In the genomic region with DNA sequence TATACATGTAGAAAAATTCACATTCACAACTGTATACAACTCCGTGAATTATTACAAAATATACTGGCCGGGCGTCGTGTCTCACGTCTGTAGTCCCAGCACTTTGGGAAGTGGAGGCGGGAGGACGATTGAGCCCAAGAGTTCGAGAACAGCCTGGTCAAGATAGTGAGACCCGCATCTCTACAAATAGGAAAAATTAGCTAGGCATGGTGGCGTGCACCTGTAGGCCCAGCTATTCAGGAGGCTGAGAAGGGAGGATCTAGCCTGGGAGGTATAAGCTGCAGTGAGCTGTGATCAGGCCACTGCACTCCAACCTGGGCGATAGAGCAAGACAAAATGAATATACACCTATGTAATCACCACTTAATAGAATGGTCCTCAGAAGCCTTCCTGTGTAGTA, we compare ENCODE assay signal across 9 cellular contexts. TPM values are rescaled to one million over a fixed set of nuclear protein-coding genes. Genes with fewer than 3 reads are reported as not detected.
DNase-seq lines count a peak whose midpoint lies in the region; ATAC-seq and TF ChIP-seq lines count a peak whose summit lies in the region.
"Had no signal": no experiment of that assay in that cellular context is flagged by ENCODE, and none has a peak within 500 bp of the region (broad histone marks: within the 10 kb centered on the region; RNA-seq: fewer than 3 reads in every experiment).

No MANE protein-coding gene starts in this region.

- peak overlapping the region in 1 of 2 donors; percentile 81 for H3K4me3 ChIP-seq in CD4-positive, alpha-beta memory T cell (ENCODE audit: low read length in 2 of 2)
- H3K4me3 ChIP-seq in astrocyte of the spinal cord (ENCODE audit: low read depth, low read length) = peak overlapping the region; percentile 98

- H3K36me3 Mint-ChIP-seq in CD4-positive, alpha-beta memory T cell = peaks cover 4 to 24% of the 10 kb centered on the region in 2 donors
- H3K36me3 Mint-ChIP-seq in naive B cell = no peaks in the 10 kb centered on the region

- TF ChIP-seq POLR2A in GM18505 (IDR thresholded peaks at IDR 0.05; ENCODE audit: borderline replicate concordance, extremely low read depth, insufficient read depth, insufficient read length) = no peak

- H3K4me1 Mint-ChIP-seq in CD4-positive, alpha-beta memory T cell = peaks cover 11 to 32% (median 19%) of the 10 kb centered on the region in 4 donors
- H3K4me1 Mint-ChIP-seq in naive B cell = peaks cover 14 to 26% (median 22%) of the 10 kb centered on the region in 3 donors

- no peak for TF ChIP-seq CTCF in astrocyte of the spinal cord (IDR thresholded peaks at IDR 0.05; ENCODE audit: low read depth, low read length)

- in situ Hi-C loops in astrocyte of the spinal cord (cut with HindIII; ENCODE audit: low sequenced_read_pairs) = no loop called here

- H3K4me1 ChIP-seq in CD4-positive, alpha-beta memory T cell (ENCODE audit: insufficient read depth, low read length) = peaks cover 13% of the 10 kb centered on the region

- H3K27ac Mint-ChIP-seq in CD4-positive, alpha-beta memory T cell = peak overlapping the region in 1 of 7 donors; percentile 37
- peak overlapping the region in 1 of 6 donors; percentile 20 for H3K27ac Mint-ChIP-seq in naive B cell

- H3K9me3 ChIP-seq in CD4-positive, alpha-beta memory T cell (ENCODE audit: control insufficient read depth in 1 of 2, low read length in 2 of 2) = no peaks in the 10 kb centered on the region
- H3K9me3 ChIP-seq in KOPT-K1 (ENCODE audit: insufficient read depth, low read length, poor library complexity, severe bottlenecking) = no peaks in the 10 kb centered on the region

- no peaks in the 10 kb centered on the region for H3K27me3 Mint-ChIP-seq in CD4-positive, alpha-beta memory T cell
- H3K27me3 Mint-ChIP-seq in naive B cell = no peaks in the 10 kb centered on the region

- no peak for DNase-seq in CD4-positive, alpha-beta memory T cell
- DNase-seq in astrocyte of the spinal cord (ENCODE audit: low read depth, low spot score) = no peak
- no peak for DNase-seq in naive B cell
- DNase-seq in activated gamma-delta T cell treated with Interleukin-2 at 50 U/mL for 16 hours = no peak
- DNase-seq in stimulated activated CD4-positive, alpha-beta T cell treated with anti-CD3 and anti-CD28 coated beads, Interleukin-2, amount 100 ng/mL, for 24 hours = no peak
- DNase-seq: stimulated activated CD4-positive, alpha-beta T cell treated with anti-CD3 and anti-CD28 coated beads, Interleukin-4, amount 100 ng/mL, for 4 hours had no signal

- ATAC-seq in naive B cell (ENCODE audit: low read depth in 2 of 2) (no peak), HG03139 (IDR thresholded peaks at IDR 0.05; ENCODE audit: unreplicated experiment) (no peak), GM18505 (IDR thresholded peaks at IDR 0.05; ENCODE audit: unreplicated experiment) (no peak)

- POLR2A ChIA-PET in CD4-positive, alpha-beta memory T cell (lab: Charles Lee; ENCODE audit: partially characterized antibody) = interaction anchor here (2.2 to 2.5 kb wide), 2 partner anchors 48 to 61 kb away, joined by 8 to 24 read pairs; no protein-coding TSS in a partner anchor

- H3K9me3 Mint-ChIP-seq in CD4-positive, alpha-beta memory T cell = no peaks in the 10 kb centered on the region
- no peaks in the 10 kb centered on the region for H3K9me3 Mint-ChIP-seq in naive B cell

- CTCF ChIA-PET in CD4-positive, alpha-beta memory T cell (lab: Charles Lee; ENCODE audit: partially characterized antibody) = no interaction called here

- peaks cover 9% of the 10 kb centered on the region for H3K36me3 ChIP-seq in CD4-positive, alpha-beta memory T cell (ENCODE audit: insufficient read depth, low read length)
- peaks cover 42% of the 10 kb centered on the region for H3K36me3 ChIP-seq in KOPT-K1 (ENCODE audit: insufficient read depth, low read length)

- intact Hi-C loops in CD4-positive, alpha-beta memory T cell (cut with micrococcal nuclease) = loop anchor here (10.0 kb wide), 1 partner anchor 639 kb away; a partner anchor contains a TSS

- no peak overlapping the region for H3K27ac ChIP-seq in CD4-positive, alpha-beta memory T cell (ENCODE audit: low read depth, low read length)
- peak overlapping the region; percentile 92 for H3K27ac ChIP-seq in KOPT-K1 (ENCODE audit: low read depth, low read length, poor library complexity, severe bottlenecking)

- H3K27me3 ChIP-seq in CD4-positive, alpha-beta memory T cell (ENCODE audit: insufficient read depth, low read length) = no peaks in the 10 kb centered on the region

- peak overlapping the region; percentile 89 to 100 (median 98) for H3K4me3 Mint-ChIP-seq in CD4-positive, alpha-beta memory T cell
- H3K4me3 Mint-ChIP-seq in naive B cell = peak overlapping the region; percentile 92 to 99 (median 99)

RNA-seq across cellular contexts. Expression of a gene that starts 1.3 kb away (rescaled TPM):
- 1 to 10 TPM in 1 of 2 experiments, under 1 TPM in 1; 0.93 to 1.7 TPM for total RNA-seq in CD4-positive, alpha-beta memory T cell
- polyA plus RNA-seq in CD4-positive, alpha-beta memory T cell = 1 to 10 TPM in 1 of 2 donors, under 1 TPM in 1; 0.21 to 1.6 TPM
- polyA plus RNA-seq in naive B cell (ENCODE audit: low read depth in 6 of 6) = 1 to 10 TPM in 2 of 6 donors, under 1 TPM in 3, not detected in 1; 0.28 to 1.8 (median 0.85) TPM

RNA-seq across cellular contexts. Expression of a gene that starts 58.8 kb away (rescaled TPM):
- total RNA-seq in CD4-positive, alpha-beta memory T cell = 10 to 100 TPM; 24.5 to 26.7 TPM
- polyA plus RNA-seq in CD4-positive, alpha-beta memory T cell = 10 to 100 TPM; 28.9 to 35.9 TPM
- 10 to 100 TPM; 10.7 to 17.2 (median 12.1) TPM for polyA plus RNA-seq in naive B cell (ENCODE audit: low read depth in 6 of 6)
